In genomic region chr10:28432210-28432676, GRCh38 we compare ENCODE assay signal across 9 cellular contexts.
A peak's percentile ranks its signal among the peaks of the same experiment; 100 is the strongest.
DNase-seq lines count a peak whose midpoint lies in the region; ATAC-seq and TF ChIP-seq lines count a peak whose summit lies in the region.
"Had no signal": no experiment of that assay in that cellular context is flagged by ENCODE, and none has a peak within 500 bp of the region (broad histone marks: within the 10 kb centered on the region; RNA-seq: fewer than 3 reads in every experiment).

No MANE protein-coding gene starts in this region.

- ATAC-seq in HG03175 (IDR thresholded peaks at IDR 0.05; ENCODE audit: unreplicated experiment) (peak; percentile 73), naive B cell (ENCODE audit: low read depth in 2 of 2) (peak; percentile 60 to 68)
- ATAC-seq in activated CD8-positive, alpha-beta T cell treated with anti-CD3 and anti-CD28 coated beads for 36 hours = peak; percentile 51

- H3K9me3 Mint-ChIP-seq in activated CD8-positive, alpha-beta T cell treated with anti-CD3 and anti-CD28 coated beads for 36 hours = no peaks in the 10 kb centered on the region
- peaks cover 0 to 6% (median 2%) of the 10 kb centered on the region in 7 donors for H3K9me3 Mint-ChIP-seq in naive B cell
- H3K9me3 Mint-ChIP-seq: natural killer cell treated with Interleukin-12 subunit alpha and Interleukin-12 subunit beta and Interleukin-15 and Interleukin-18, amount 100 ng/mL, for 72 hours had no signal

- POLR2A ChIA-PET in activated CD8-positive, alpha-beta T cell treated with anti-CD3 and anti-CD28 coated beads for 36 hours (lab: Charles Lee) = no interaction called here

- H3K4me3 ChIP-seq in esophagus squamous epithelium = peak overlapping the region in 1 of 4 donors; percentile 16

- H3K9me3 ChIP-seq in esophagus squamous epithelium = no peaks in the 10 kb centered on the region

- intact Hi-C loops in activated CD8-positive, alpha-beta T cell treated with anti-CD3 and anti-CD28 coated beads for 36 hours (cut with micrococcal nuclease) = no loop called here
- intact Hi-C loops in esophagus squamous epithelium (cut with DNase I) = no loop called here

- TF ChIP-seq CTCF in activated CD8-positive, alpha-beta T cell treated with anti-CD3 and anti-CD28 coated beads for 36 hours (IDR thresholded peaks at IDR 0.05) = peak; percentile 91
- peak; percentile 25 to 76 (median 65) for TF ChIP-seq CTCF in esophagus squamous epithelium (IDR thresholded peaks at IDR 0.05)

- H3K27ac ChIP-seq in esophagus squamous epithelium = no peak overlapping the region

- H3K36me3 ChIP-seq in esophagus squamous epithelium = no peaks in the 10 kb centered on the region

- H3K36me3 Mint-ChIP-seq in activated CD8-positive, alpha-beta T cell treated with anti-CD3 and anti-CD28 coated beads for 36 hours (ENCODE audit: low read depth) = no peaks in the 10 kb centered on the region
- no peaks in the 10 kb centered on the region for H3K36me3 Mint-ChIP-seq in naive B cell
- H3K36me3 Mint-ChIP-seq: natural killer cell treated with Interleukin-12 subunit alpha and Interleukin-12 subunit beta and Interleukin-15 and Interleukin-18, amount 100 ng/mL, for 72 hours had no signal

- TF ChIP-seq POLR2A in esophagus squamous epithelium (IDR thresholded peaks at IDR 0.05) = no peak

- CTCF ChIA-PET in activated CD8-positive, alpha-beta T cell treated with anti-CD3 and anti-CD28 coated beads for 36 hours (lab: Charles Lee) = interaction anchor here (0.6 to 2.2 kb wide), 5 partner anchors 12 to 1072 kb away, joined by 3 to 10 read pairs (median 5); no protein-coding TSS in a partner anchor

- H3K4me1 ChIP-seq in esophagus squamous epithelium = peaks cover 0 to 9% (median 0%) of the 10 kb centered on the region in 3 donors

- H3K27ac Mint-ChIP-seq in activated CD8-positive, alpha-beta T cell treated with anti-CD3 and anti-CD28 coated beads for 36 hours = no peak overlapping the region
- peak overlapping the region in 2 of 6 donors; percentile 75 to 81 for H3K27ac Mint-ChIP-seq in naive B cell
- H3K27ac Mint-ChIP-seq: natural killer cell treated with Interleukin-12 subunit alpha and Interleukin-12 subunit beta and Interleukin-15 and Interleukin-18, amount 100 ng/mL, for 72 hours had no signal

- H3K27me3 ChIP-seq in esophagus squamous epithelium = peaks cover 0 to 1% (median 0%) of the 10 kb centered on the region in 4 donors

- peak overlapping the region; percentile 1 for H3K4me3 Mint-ChIP-seq in activated CD8-positive, alpha-beta T cell treated with anti-CD3 and anti-CD28 coated beads for 36 hours
- H3K4me3 Mint-ChIP-seq in naive B cell = peak overlapping the region in 7 of 8 donors; percentile 1 to 63 (median 47)
- H3K4me3 Mint-ChIP-seq: natural killer cell treated with Interleukin-12 subunit alpha and Interleukin-12 subunit beta and Interleukin-15 and Interleukin-18, amount 100 ng/mL, for 72 hours had no signal

- WGBS in esophagus squamous epithelium, 2 donors = 2 to 5% methylated on average over 9 of the region's 9 CpGs

- peaks cover 2% of the 10 kb centered on the region for H3K4me1 Mint-ChIP-seq in activated CD8-positive, alpha-beta T cell treated with anti-CD3 and anti-CD28 coated beads for 36 hours (ENCODE audit: low read depth)
- H3K4me1 Mint-ChIP-seq in naive B cell = peaks cover 0 to 9% (median 8%) of the 10 kb centered on the region in 3 donors

- no peaks in the 10 kb centered on the region for H3K27me3 Mint-ChIP-seq in activated CD8-positive, alpha-beta T cell treated with anti-CD3 and anti-CD28 coated beads for 36 hours
- H3K27me3 Mint-ChIP-seq in naive B cell = peaks cover 6 to 8% (median 6%) of the 10 kb centered on the region in 3 donors

- DNase-seq in 8988T = peak; percentile 49
- DNase-seq in GM04504 (ENCODE audit: low read depth) = peak; percentile 40
- DNase-seq in NCI-H345 treated with DMSO at 0.1 percent for 48 hours (lab: John Stamatoyannopoulos, UW; ENCODE audit: unreplicated experiment) = peak; percentile 43
- peak; percentile 16 for DNase-seq in activated CD8-positive, alpha-beta T cell treated with anti-CD3 and anti-CD28 coated beads for 36 hours
- no peak for DNase-seq in esophagus squamous epithelium (lab: John Stamatoyannopoulos, UW)
- DNase-seq in naive B cell = peak; percentile 37
- DNase-seq in activated CD4-positive, CD25-positive, alpha-beta regulatory T cell treated with anti-CD3 and anti-CD28 coated beads, Interleukin-2, amount 50 U/mL, for 72 hours = no peak

Comparison
In these comparisons a context has a peak if more than half of its experiments do, and no peak if none do; other contexts are left out.
1. DNase-seq: peak in 8988T (single experiment), GM04504 (single experiment), NCI-H345 treated with DMSO at 0.1 percent for 48 hours (single experiment), activated CD8-positive, alpha-beta T cell treated with anti-CD3 and anti-CD28 coated beads for 36 hours (single experiment) and naive B cell (single experiment); none in esophagus squamous epithelium (single experiment) and activated CD4-positive, CD25-positive, alpha-beta regulatory T cell treated with anti-CD3 and anti-CD28 coated beads, Interleukin-2, amount 50 U/mL, for 72 hours (single experiment).
2. Peak in every context shown above with its lines, with median percentiles within 50 percentile points of each other: ATAC-seq.